In the genomic region with DNA sequence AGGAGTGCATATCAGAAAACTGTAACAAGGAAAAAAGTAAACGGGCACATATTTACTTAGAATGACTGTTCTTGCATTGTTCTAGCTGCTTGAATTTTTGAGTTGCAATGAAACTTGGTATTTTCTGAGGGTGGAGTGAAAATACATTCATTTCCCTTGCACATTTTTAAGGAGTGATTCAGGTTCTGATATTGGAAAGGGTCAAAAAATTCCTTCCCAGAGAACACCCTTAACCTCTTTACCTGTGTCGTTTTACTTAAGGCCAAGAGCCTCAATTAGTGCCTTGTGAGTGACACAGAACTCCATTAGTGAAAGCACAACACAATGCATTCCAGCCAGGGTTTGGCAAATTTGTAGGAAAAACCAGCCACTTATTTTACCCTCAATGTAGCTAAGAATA, we compare ENCODE assay signal across 18 cellular contexts. TPM values are rescaled to one million over a fixed set of nuclear protein-coding genes. Genes with fewer than 3 reads are reported as not detected.
DNase-seq lines count a peak whose midpoint lies in the region; ATAC-seq and TF ChIP-seq lines count a peak whose summit lies in the region.
"Had no signal": no experiment of that assay in that cellular context is flagged by ENCODE, and none has a peak within 500 bp of the region (broad histone marks: within the 10 kb centered on the region; RNA-seq: fewer than 3 reads in every experiment).

No MANE protein-coding gene starts in this region.

- H3K4me3 ChIP-seq in cardiac fibroblast (replicated peaks in 1 of 2; ENCODE audit: low read depth in 2 of 2, low read length in 2 of 2) (no peak overlapping the region), left lung (no peak overlapping the region)
- H3K4me3 ChIP-seq: K562 had no signal

- H3K36me3 ChIP-seq in left lung: no peaks in the 10 kb centered on the region

- H3K4me1 ChIP-seq in left lung: no peaks in the 10 kb centered on the region

- intact Hi-C loops in left lung (cut with DNase I): no loop called here

- H3K27ac ChIP-seq in left lung: no peak overlapping the region

- peaks cover 0 to 26% of the 10 kb centered on the region in 2 donors for H3K27me3 ChIP-seq in left lung

- in situ Hi-C loops in ACHN (cut with HindIII; ENCODE audit: low pct_ligation_motif_present, low pct_unique_long_range_greater_than_20kb, low sequenced_read_pairs): no loop called here

- ATAC-seq in left lung (peak; percentile 3), HG02763 (IDR thresholded peaks at IDR 0.05; ENCODE audit: unreplicated experiment) (no peak)
- ATAC-seq: activated T-cell treated with anti-CD3 and anti-CD28 coated beads, Interleukin-2, amount 50 U/mL, for 72 hours; K562 had no signal

- H3K9me3 ChIP-seq in left lung: no peaks in the 10 kb centered on the region

- TF ChIP-seq CTCF in cardiac fibroblast (IDR thresholded peaks at IDR 0.05; ENCODE audit: low read depth, low read length) (no peak), left lung (IDR thresholded peaks at IDR 0.05) (no peak)

- DNase-seq in ACHN (peak; percentile 3), NCI-H226 (peak; percentile 59), cardiac fibroblast (ENCODE audit: low read depth in 2 of 2) (peak; percentile 14 to 78), left lung (no peak), NCI-H187 (lab: John Stamatoyannopoulos, UW) (no peak), KG1 (lab: John Stamatoyannopoulos, UW) (no peak), NOMO-1 (lab: John Stamatoyannopoulos, UW; ENCODE audit: unreplicated experiment in 2 of 2) (no peak)
- DNase-seq: activated CD4-positive, alpha-beta T cell treated with anti-CD3 and anti-CD28 coated beads, Interleukin-2, amount 50 U/mL, for 48 hours; activated T-cell treated with anti-CD3 and anti-CD28 coated beads, Interleukin-2, amount 50 U/mL, for 72 hours; foreskin melanocyte; GOT3; mesendoderm; NCI-H1436; occipital lobe; SHP77 treated with DMSO at 0.1 percent for 48 hours; small intestine had no signal

RNA-seq across cellular contexts. Expression of gene ITGBL1, which starts 2.3 kb away (rescaled TPM):
- 10 to 100 TPM in 1 of 2 donors, 1 to 10 TPM in 1; 7.0 to 50.0 TPM for total RNA-seq in left lung
- total RNA-seq: activated T-cell treated with anti-CD3 and anti-CD28 coated beads, Interleukin-2, amount 50 U/mL, for 72 hours had no signal

RNA-seq across cellular contexts. Expression of gene NALCN, which starts 38.5 kb away (rescaled TPM):
- total RNA-seq in left lung: 1 to 10 TPM in 1 of 2 donors, under 1 TPM in 1; 0.81 to 1.9 TPM
- total RNA-seq: activated T-cell treated with anti-CD3 and anti-CD28 coated beads, Interleukin-2, amount 50 U/mL, for 72 hours; K562 had no signal

Comparison
In these comparisons a context has a peak if more than half of its experiments do, and no peak if none do; other contexts are left out.
1. DNase-seq: peak in ACHN (single experiment), NCI-H226 (single experiment) and cardiac fibroblast (2 of 2); none in left lung (0 of 2), NCI-H187 (0 of 2), KG1 (single experiment) and NOMO-1 (0 of 2).